Comparison of ENCODE assay signal across 13 cellular contexts in the genomic region with DNA sequence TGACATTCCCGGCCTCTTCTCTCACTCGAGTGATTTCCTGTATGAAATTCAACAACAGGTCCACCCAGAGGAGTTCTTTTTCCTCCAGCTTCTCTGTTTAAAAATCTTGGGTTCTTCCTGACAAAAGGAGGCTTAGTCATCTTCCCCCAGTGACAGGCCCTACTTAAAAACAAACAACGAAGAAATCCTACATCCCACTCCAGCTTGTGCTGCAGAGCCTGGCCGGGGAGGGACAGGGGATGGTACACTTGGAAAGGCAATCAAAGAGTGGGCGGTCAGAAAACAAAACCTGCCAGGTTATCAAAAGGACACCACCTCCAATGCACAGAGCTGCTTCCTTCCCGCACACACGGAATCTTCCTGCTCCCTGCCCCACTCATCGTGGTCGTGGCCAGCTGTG.
DNase-seq lines count a peak whose midpoint lies in the region; ATAC-seq, FAIRE-seq and TF ChIP-seq lines count a peak whose summit lies in the region.
"Had no signal": no experiment of that assay in that cellular context is flagged by ENCODE, and none has a peak within 500 bp of the region (broad histone marks: within the 10 kb centered on the region; RNA-seq: fewer than 3 reads in every experiment).

No MANE protein-coding gene starts in this region.

- H3K27ac ChIP-seq in brain microvascular endothelial cell = no peak overlapping the region
- H3K27ac ChIP-seq in right atrium auricular region = peak overlapping the region; percentile 69 to 72
- peak overlapping the region in 4 of 5 donors; percentile 15 to 75 (median 64) for H3K27ac ChIP-seq in stomach
- H3K27ac ChIP-seq: body of pancreas had no signal

- peak; percentile 16 for DNase-seq in H54 (ENCODE audit: insufficient read length, low spot score)
- DNase-seq in brain microvascular endothelial cell = peak; percentile 19
- peak; percentile 56 for DNase-seq in right atrium auricular region (ENCODE audit: low spot score)
- DNase-seq in stomach = no peak
- DNase-seq in NCI-H82 (lab: John Stamatoyannopoulos, UW) = no peak
- DNase-seq in NCI-H1048 (lab: John Stamatoyannopoulos, UW) = no peak
- DNase-seq in NCI-H1092 (lab: John Stamatoyannopoulos, UW) = no peak
- DNase-seq: activated T-cell treated with anti-CD3 and anti-CD28 coated beads for 4 hours, body of pancreas, foreskin melanocyte, NCI-H446 treated with DMSO at 0.1 percent for 48 hours had no signal

- TF ChIP-seq CTCF in brain microvascular endothelial cell (IDR thresholded peaks at IDR 0.05; ENCODE audit: low read depth, low read length, missing control alignments) (no peak), right atrium auricular region (IDR thresholded peaks at IDR 0.05) (no peak), stomach (IDR thresholded peaks at IDR 0.05) (no peak)

- WGBS in stomach, 5 donors = 23 to 42% (median 38%) methylated on average over 9 of the region's 9 CpGs

- H3K9me3 ChIP-seq in right atrium auricular region (no peaks in the 10 kb centered on the region), stomach (no peaks in the 10 kb centered on the region)
- H3K9me3 ChIP-seq: body of pancreas had no signal

- no peak for TF ChIP-seq EP300 in stomach (IDR thresholded peaks at IDR 0.05)

- H3K4me3 ChIP-seq in brain microvascular endothelial cell (ENCODE audit: low read depth, low read length) (no peak overlapping the region), right atrium auricular region (no peak overlapping the region), stomach (no peak overlapping the region)
- H3K4me3 ChIP-seq: body of pancreas, lung had no signal

- H3K36me3 ChIP-seq in brain microvascular endothelial cell (replicated peaks) (no peaks in the 10 kb centered on the region), right atrium auricular region (no peaks in the 10 kb centered on the region), stomach (no peaks in the 10 kb centered on the region)

- H3K4me1 ChIP-seq in right atrium auricular region (peaks cover 0 to 60% of the 10 kb centered on the region in 2 donors), stomach (peaks cover 4 to 21% (median 12%) of the 10 kb centered on the region in 4 donors)
- H3K4me1 ChIP-seq: body of pancreas had no signal

- FAIRE-seq in H54 (lab: Jason Lieb, UNC) = no peak

- intact Hi-C loops in stomach (cut with DNase I; ENCODE audit: low total_unique reads) = no loop called here

- in situ Hi-C loops in brain microvascular endothelial cell (cut with HindIII; ENCODE audit: low pct_ligation_motif_present, low sequenced_read_pairs) = no loop called here

- ATAC-seq in HG02840 (IDR thresholded peaks at IDR 0.05; ENCODE audit: low FRiP score, unreplicated experiment) = no peak
- ATAC-seq: body of pancreas had no signal

- TF ChIP-seq POLR2A in H54 (IDR thresholded peaks at IDR 0.05; ENCODE audit: low read depth, low read length) = no peak
- no peak for TF ChIP-seq POLR2A in stomach (IDR thresholded peaks at IDR 0.05)

- no peaks in the 10 kb centered on the region for H3K27me3 ChIP-seq in brain microvascular endothelial cell (replicated peaks)
- no peaks in the 10 kb centered on the region for H3K27me3 ChIP-seq in right atrium auricular region
- H3K27me3 ChIP-seq in stomach = no peaks in the 10 kb centered on the region
- H3K27me3 ChIP-seq: body of pancreas had no signal

Comparison
In these comparisons a context has a peak if more than half of its experiments do, and no peak if none do; other contexts are left out.
1. DNase-seq: peak in H54 (single experiment), brain microvascular endothelial cell (single experiment) and right atrium auricular region (single experiment); none in stomach (single experiment), NCI-H82 (single experiment), NCI-H1048 (single experiment) and NCI-H1092 (single experiment).